In the genomic region with DNA sequence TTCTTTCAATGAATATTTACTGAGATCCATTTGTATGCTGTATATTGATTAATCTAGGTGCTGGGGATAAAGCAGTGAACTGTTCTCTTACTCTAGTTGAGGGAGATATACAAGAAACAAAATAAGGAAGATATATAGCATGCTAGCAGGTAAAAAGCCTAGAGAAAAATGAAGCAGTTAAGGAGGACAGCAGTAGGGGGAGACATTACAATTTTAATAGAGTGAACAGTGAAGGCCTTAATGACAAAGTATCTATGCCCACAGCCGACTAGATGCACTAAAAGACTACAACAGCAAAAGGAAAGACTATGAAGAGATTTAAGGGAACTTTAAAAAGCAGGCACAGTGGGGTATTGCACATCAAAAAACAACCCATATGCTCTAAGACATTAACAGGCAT, we compare ENCODE assay signal across 11 cellular contexts.
DNase-seq lines count a peak whose midpoint lies in the region; ATAC-seq, FAIRE-seq and TF ChIP-seq lines count a peak whose summit lies in the region.
"Had no signal": no experiment of that assay in that cellular context is flagged by ENCODE, and none has a peak within 500 bp of the region (broad histone marks: within the 10 kb centered on the region; RNA-seq: fewer than 3 reads in every experiment).

No MANE protein-coding gene starts in this region.

- DNase-seq in D721Med (ENCODE audit: insufficient read length, low spot score) = no peak
- peak; percentile 11 for DNase-seq in HTR-8/SVneo (ENCODE audit: insufficient read length, low spot score)
- DNase-seq in SK-MEL-5 (ENCODE audit: low read depth, low spot score) = peak; percentile 57
- DNase-seq in glutamatergic neuron = no peak
- no peak for DNase-seq in NCI-H1092 treated with DMSO at 0.1 percent for 48 hours (lab: John Stamatoyannopoulos, UW)
- no peak for DNase-seq in nephron progenitor cell
- DNase-seq: esophagus squamous epithelium, uterus had no signal

- in situ Hi-C loops in SK-MEL-5 (cut with HindIII; ENCODE audit: low pct_unique_long_range_greater_than_20kb, low sequenced_read_pairs) = no loop called here

- H3K4me1 Mint-ChIP-seq in glutamatergic neuron (ENCODE audit: low read depth, unreplicated experiment) (no peaks in the 10 kb centered on the region), nephron progenitor cell (no peaks in the 10 kb centered on the region)

- no peaks in the 10 kb centered on the region for H3K27me3 Mint-ChIP-seq in glutamatergic neuron (ENCODE audit: unreplicated experiment)
- H3K27me3 Mint-ChIP-seq in nephron progenitor cell (ENCODE audit: low read depth, poor library complexity) = no peaks in the 10 kb centered on the region

- TF ChIP-seq CTCF in D721Med (IDR thresholded peaks at IDR 0.05; ENCODE audit: insufficient read depth, missing control alignments) = peak; percentile 5
- peak; percentile 13 for TF ChIP-seq CTCF in glutamatergic neuron (IDR thresholded peaks at IDR 0.05; ENCODE audit: partially characterized antibody, unreplicated experiment)
- TF ChIP-seq CTCF in nephron progenitor cell (IDR thresholded peaks at IDR 0.05) = no peak

- H3K4me3 Mint-ChIP-seq in glutamatergic neuron (ENCODE audit: unreplicated experiment) (no peak overlapping the region), nephron progenitor cell (no peak overlapping the region)

- H3K27ac Mint-ChIP-seq in glutamatergic neuron (ENCODE audit: unreplicated experiment) (no peak overlapping the region), nephron progenitor cell (no peak overlapping the region)
- H3K27ac Mint-ChIP-seq: activated T-helper 2 cell treated with anti-CD3 and anti-CD28 coated beads, Interferon-gamma antibody, Interleukin-2, Interleukin-4, amounts not matched to agents 10 μg/mL and 5 μg/mL and 100 μg/mL, durations not matched to agents 14 hours and 24 hours and 36 hours had no signal

- no peaks in the 10 kb centered on the region for H3K9me3 Mint-ChIP-seq in glutamatergic neuron (ENCODE audit: unreplicated experiment)
- H3K9me3 Mint-ChIP-seq in nephron progenitor cell = no peaks in the 10 kb centered on the region
- H3K9me3 Mint-ChIP-seq: activated T-helper 2 cell treated with anti-CD3 and anti-CD28 coated beads, Interferon-gamma antibody, Interleukin-2, Interleukin-4, amounts not matched to agents 10 μg/mL and 5 μg/mL and 100 μg/mL, durations not matched to agents 14 hours and 24 hours and 36 hours had no signal

- FAIRE-seq in D721Med (lab: Jason Lieb, UNC) = peak; percentile 46
- no peak for FAIRE-seq in HTR-8/SVneo (lab: Jason Lieb, UNC)

- ATAC-seq in HG03378 (IDR thresholded peaks at IDR 0.05; ENCODE audit: unreplicated experiment) (no peak), GM18873 (IDR thresholded peaks at IDR 0.05; ENCODE audit: low FRiP score, unreplicated experiment) (no peak)

- H3K36me3 Mint-ChIP-seq in glutamatergic neuron (ENCODE audit: unreplicated experiment) (no peaks in the 10 kb centered on the region), nephron progenitor cell (ENCODE audit: low read depth) (peaks cover 53% of the 10 kb centered on the region)

Comparison
In these comparisons a context has a peak if more than half of its experiments do, and no peak if none do; other contexts are left out.
1. DNase-seq: peak in HTR-8/SVneo (single experiment) and SK-MEL-5 (single experiment); none in D721Med (single experiment), glutamatergic neuron (single experiment), NCI-H1092 treated with DMSO at 0.1 percent for 48 hours (single experiment) and nephron progenitor cell (single experiment).